1 cellular context compared by ENCODE assay signal in the genomic region with DNA sequence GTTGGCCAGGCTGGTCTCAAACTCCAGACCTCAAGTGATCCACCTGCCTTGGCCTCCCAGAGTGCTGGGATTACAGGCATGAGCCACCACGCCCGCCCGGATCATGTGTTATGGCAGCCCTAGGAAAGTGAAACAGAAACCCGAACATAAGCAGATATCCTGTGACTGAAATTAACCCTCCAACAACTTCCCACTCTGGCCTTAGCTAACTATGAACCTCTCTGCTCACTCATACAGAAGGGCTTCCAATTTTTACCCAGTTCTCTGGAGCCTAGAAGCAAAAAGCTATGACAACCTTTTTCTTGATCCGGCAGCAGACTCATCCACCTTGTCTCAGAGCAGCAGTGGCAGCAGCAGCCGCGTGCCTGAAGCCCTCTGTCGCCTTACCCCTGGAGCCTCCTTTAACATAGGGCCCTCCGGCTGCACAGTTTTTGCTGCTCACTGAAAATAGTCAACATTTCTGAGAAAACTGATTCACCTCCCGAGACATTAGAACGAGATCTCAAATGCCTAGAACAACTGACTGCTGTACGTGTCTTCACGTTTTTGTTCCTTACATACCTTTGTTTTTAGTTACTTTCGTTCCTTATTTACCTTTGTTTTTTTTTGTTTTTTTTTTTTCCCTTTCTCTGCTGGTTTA.
TF ChIP-seq lines count a peak whose summit lies in the region.

No MANE protein-coding gene starts in this region.

TF ChIP-seq in K562, 482 proteins besides CTCF, POLR2A, EP300 and RAD21 (continued from another document and continues in another):
- TF ChIP-seq, protein P1, sequence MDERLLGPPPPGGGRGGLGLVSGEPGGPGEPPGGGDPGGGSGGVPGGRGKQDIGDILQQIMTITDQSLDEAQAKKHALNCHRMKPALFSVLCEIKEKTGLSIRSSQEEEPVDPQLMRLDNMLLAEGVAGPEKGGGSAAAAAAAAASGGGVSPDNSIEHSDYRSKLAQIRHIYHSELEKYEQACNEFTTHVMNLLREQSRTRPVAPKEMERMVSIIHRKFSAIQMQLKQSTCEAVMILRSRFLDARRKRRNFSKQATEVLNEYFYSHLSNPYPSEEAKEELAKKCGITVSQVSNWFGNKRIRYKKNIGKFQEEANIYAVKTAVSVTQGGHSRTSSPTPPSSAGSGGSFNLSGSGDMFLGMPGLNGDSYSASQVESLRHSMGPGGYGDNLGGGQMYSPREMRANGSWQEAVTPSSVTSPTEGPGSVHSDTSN (CRISPR knock-in tag; IDR thresholded peaks at IDR 0.05; ENCODE audit: low read depth), result no peak
- TF ChIP-seq, protein P1 (tag; conservative IDR thresholded peaks at IDR 0.05; ENCODE audit: low read depth), result 0 out of 2 replicates have a peak, but pooled peaks have one; percentile 5
- TF ChIP-seq FOS (IDR thresholded peaks at IDR 0.05; ENCODE audit: extremely low read depth, insufficient read length) (no peak), DNMT1 (IDR thresholded peaks at IDR 0.05) (peak; percentile 27; the same call in 1 of the 2 replicates), SMARCC2 (IDR thresholded peaks at IDR 0.05; ENCODE audit: low read depth) (no peak), RUNX1 (IDR thresholded peaks at IDR 0.05; ENCODE audit: low read depth) (no peak), ZNF586 (CRISPR knock-in tag; conservative IDR thresholded peaks at IDR 0.05) (no peak), FUS (optimal IDR thresholded peaks at IDR 0.05; ENCODE audit: low read depth, low read length) (no peak), CREM (IDR thresholded peaks at IDR 0.05; ENCODE audit: low read depth) (no peak), SMAD3 (CRISPR knock-in tag; conservative IDR thresholded peaks at IDR 0.05) (0 out of 2 replicates have a peak, but pooled peaks have one; percentile 61), CC2D1A (IDR thresholded peaks at IDR 0.05) (no peak), ASH1L (IDR thresholded peaks at IDR 0.05; ENCODE audit: borderline replicate concordance, low read depth, partially characterized antibody) (no peak), PURB (CRISPR knock-in tag; IDR thresholded peaks at IDR 0.05; ENCODE audit: low read depth) (no peak), TEAD4 (IDR thresholded peaks at IDR 0.05; ENCODE audit: low read length) (no peak), TEAD4 (CRISPR knock-in tag; IDR thresholded peaks at IDR 0.05; ENCODE audit: borderline replicate concordance) (no peak), ZSCAN32 (CRISPR knock-in tag; IDR thresholded peaks at IDR 0.05) (no peak), ZNF76 (CRISPR knock-in tag; IDR thresholded peaks at IDR 0.05; ENCODE audit: borderline replicate concordance) (0 out of 2 replicates have a peak, but pooled peaks have one; percentile 33), CSDE1 (IDR thresholded peaks at IDR 0.05) (no peak), ZNF444 (CRISPR knock-in tag; IDR thresholded peaks at IDR 0.05) (0 out of 2 replicates have a peak, but pooled peaks have one; percentile 15), L3MBTL2 (IDR thresholded peaks at IDR 0.05) (peak; percentile 96), ZNF311 (CRISPR knock-in tag; IDR thresholded peaks at IDR 0.05) (0 out of 2 replicates have a peak, but pooled peaks have one; percentile 35), ZBTB8A (IDR thresholded peaks at IDR 0.05; ENCODE audit: partially characterized antibody) (no peak), TAL1 (IDR thresholded peaks at IDR 0.05) (no peak), ILF3 (IDR thresholded peaks at IDR 0.05; ENCODE audit: borderline replicate concordance) (no peak), LCOR (CRISPR knock-in tag; IDR thresholded peaks at IDR 0.05) (no peak), SMAD4 (CRISPR knock-in tag; conservative IDR thresholded peaks at IDR 0.05) (peak; percentile 58; the same call in 1 of the 2 replicates)
- TF ChIP-seq, protein P2, sequence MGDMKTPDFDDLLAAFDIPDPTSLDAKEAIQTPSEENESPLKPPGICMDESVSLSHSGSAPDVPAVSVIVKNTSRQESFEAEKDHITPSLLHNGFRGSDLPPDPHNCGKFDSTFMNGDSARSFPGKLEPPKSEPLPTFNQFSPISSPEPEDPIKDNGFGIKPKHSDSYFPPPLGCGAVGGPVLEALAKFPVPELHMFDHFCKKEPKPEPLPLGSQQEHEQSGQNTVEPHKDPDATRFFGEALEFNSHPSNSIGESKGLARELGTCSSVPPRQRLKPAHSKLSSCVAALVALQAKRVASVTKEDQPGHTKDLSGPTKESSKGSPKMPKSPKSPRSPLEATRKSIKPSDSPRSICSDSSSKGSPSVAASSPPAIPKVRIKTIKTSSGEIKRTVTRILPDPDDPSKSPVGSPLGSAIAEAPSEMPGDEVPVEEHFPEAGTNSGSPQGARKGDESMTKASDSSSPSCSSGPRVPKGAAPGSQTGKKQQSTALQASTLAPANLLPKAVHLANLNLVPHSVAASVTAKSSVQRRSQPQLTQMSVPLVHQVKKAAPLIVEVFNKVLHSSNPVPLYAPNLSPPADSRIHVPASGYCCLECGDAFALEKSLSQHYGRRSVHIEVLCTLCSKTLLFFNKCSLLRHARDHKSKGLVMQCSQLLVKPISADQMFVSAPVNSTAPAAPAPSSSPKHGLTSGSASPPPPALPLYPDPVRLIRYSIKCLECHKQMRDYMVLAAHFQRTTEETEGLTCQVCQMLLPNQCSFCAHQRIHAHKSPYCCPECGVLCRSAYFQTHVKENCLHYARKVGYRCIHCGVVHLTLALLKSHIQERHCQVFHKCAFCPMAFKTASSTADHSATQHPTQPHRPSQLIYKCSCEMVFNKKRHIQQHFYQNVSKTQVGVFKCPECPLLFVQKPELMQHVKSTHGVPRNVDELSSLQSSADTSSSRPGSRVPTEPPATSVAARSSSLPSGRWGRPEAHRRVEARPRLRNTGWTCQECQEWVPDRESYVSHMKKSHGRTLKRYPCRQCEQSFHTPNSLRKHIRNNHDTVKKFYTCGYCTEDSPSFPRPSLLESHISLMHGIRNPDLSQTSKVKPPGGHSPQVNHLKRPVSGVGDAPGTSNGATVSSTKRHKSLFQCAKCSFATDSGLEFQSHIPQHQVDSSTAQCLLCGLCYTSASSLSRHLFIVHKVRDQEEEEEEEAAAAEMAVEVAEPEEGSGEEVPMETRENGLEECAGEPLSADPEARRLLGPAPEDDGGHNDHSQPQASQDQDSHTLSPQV (IDR thresholded peaks at IDR 0.05), result peak; percentile 96
- TF ChIP-seq, protein P3, sequence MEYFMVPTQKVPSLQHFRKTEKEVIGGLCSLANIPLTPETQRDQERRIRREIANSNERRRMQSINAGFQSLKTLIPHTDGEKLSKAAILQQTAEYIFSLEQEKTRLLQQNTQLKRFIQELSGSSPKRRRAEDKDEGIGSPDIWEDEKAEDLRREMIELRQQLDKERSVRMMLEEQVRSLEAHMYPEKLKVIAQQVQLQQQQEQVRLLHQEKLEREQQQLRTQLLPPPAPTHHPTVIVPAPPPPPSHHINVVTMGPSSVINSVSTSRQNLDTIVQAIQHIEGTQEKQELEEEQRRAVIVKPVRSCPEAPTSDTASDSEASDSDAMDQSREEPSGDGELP (CRISPR knock-in tag; IDR thresholded peaks at IDR 0.05; ENCODE audit: borderline replicate concordance), result no peak
- TF ChIP-seq, protein P4, sequence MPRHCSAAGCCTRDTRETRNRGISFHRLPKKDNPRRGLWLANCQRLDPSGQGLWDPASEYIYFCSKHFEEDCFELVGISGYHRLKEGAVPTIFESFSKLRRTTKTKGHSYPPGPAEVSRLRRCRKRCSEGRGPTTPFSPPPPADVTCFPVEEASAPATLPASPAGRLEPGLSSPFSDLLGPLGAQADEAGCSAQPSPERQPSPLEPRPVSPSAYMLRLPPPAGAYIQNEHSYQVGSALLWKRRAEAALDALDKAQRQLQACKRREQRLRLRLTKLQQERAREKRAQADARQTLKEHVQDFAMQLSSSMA (CRISPR knock-in tag; IDR thresholded peaks at IDR 0.05), result no peak
- TF ChIP-seq, protein P5, sequence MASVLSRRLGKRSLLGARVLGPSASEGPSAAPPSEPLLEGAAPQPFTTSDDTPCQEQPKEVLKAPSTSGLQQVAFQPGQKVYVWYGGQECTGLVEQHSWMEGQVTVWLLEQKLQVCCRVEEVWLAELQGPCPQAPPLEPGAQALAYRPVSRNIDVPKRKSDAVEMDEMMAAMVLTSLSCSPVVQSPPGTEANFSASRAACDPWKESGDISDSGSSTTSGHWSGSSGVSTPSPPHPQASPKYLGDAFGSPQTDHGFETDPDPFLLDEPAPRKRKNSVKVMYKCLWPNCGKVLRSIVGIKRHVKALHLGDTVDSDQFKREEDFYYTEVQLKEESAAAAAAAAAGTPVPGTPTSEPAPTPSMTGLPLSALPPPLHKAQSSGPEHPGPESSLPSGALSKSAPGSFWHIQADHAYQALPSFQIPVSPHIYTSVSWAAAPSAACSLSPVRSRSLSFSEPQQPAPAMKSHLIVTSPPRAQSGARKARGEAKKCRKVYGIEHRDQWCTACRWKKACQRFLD (CRISPR knock-in tag; IDR thresholded peaks at IDR 0.05), result peak; percentile 84
- TF ChIP-seq, protein P6, sequence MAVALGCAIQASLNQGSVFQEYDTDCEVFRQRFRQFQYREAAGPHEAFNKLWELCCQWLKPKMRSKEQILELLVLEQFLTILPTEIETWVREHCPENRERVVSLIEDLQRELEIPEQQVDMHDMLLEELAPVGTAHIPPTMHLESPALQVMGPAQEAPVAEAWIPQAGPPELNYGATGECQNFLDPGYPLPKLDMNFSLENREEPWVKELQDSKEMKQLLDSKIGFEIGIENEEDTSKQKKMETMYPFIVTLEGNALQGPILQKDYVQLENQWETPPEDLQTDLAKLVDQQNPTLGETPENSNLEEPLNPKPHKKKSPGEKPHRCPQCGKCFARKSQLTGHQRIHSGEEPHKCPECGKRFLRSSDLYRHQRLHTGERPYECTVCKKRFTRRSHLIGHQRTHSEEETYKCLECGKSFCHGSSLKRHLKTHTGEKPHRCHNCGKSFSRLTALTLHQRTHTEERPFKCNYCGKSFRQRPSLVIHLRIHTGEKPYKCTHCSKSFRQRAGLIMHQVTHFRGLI (CRISPR knock-in tag; IDR thresholded peaks at IDR 0.05), result no peak
- TF ChIP-seq, protein P7, sequence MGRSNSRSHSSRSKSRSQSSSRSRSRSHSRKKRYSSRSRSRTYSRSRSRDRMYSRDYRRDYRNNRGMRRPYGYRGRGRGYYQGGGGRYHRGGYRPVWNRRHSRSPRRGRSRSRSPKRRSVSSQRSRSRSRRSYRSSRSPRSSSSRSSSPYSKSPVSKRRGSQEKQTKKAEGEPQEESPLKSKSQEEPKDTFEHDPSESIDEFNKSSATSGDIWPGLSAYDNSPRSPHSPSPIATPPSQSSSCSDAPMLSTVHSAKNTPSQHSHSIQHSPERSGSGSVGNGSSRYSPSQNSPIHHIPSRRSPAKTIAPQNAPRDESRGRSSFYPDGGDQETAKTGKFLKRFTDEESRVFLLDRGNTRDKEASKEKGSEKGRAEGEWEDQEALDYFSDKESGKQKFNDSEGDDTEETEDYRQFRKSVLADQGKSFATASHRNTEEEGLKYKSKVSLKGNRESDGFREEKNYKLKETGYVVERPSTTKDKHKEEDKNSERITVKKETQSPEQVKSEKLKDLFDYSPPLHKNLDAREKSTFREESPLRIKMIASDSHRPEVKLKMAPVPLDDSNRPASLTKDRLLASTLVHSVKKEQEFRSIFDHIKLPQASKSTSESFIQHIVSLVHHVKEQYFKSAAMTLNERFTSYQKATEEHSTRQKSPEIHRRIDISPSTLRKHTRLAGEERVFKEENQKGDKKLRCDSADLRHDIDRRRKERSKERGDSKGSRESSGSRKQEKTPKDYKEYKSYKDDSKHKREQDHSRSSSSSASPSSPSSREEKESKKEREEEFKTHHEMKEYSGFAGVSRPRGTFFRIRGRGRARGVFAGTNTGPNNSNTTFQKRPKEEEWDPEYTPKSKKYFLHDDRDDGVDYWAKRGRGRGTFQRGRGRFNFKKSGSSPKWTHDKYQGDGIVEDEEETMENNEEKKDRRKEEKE (IDR thresholded peaks at IDR 0.05; ENCODE audit: borderline replicate concordance in 1 of 2, control insufficient read depth in 1 of 2, low read depth in 2 of 2, low read length in 1 of 2), result no peak
- TF ChIP-seq, protein P8, sequence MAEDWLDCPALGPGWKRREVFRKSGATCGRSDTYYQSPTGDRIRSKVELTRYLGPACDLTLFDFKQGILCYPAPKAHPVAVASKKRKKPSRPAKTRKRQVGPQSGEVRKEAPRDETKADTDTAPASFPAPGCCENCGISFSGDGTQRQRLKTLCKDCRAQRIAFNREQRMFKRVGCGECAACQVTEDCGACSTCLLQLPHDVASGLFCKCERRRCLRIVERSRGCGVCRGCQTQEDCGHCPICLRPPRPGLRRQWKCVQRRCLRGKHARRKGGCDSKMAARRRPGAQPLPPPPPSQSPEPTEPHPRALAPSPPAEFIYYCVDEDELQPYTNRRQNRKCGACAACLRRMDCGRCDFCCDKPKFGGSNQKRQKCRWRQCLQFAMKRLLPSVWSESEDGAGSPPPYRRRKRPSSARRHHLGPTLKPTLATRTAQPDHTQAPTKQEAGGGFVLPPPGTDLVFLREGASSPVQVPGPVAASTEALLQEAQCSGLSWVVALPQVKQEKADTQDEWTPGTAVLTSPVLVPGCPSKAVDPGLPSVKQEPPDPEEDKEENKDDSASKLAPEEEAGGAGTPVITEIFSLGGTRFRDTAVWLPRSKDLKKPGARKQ (CRISPR knock-in tag; IDR thresholded peaks at IDR 0.05), result no peak
- TF ChIP-seq, protein P9, sequence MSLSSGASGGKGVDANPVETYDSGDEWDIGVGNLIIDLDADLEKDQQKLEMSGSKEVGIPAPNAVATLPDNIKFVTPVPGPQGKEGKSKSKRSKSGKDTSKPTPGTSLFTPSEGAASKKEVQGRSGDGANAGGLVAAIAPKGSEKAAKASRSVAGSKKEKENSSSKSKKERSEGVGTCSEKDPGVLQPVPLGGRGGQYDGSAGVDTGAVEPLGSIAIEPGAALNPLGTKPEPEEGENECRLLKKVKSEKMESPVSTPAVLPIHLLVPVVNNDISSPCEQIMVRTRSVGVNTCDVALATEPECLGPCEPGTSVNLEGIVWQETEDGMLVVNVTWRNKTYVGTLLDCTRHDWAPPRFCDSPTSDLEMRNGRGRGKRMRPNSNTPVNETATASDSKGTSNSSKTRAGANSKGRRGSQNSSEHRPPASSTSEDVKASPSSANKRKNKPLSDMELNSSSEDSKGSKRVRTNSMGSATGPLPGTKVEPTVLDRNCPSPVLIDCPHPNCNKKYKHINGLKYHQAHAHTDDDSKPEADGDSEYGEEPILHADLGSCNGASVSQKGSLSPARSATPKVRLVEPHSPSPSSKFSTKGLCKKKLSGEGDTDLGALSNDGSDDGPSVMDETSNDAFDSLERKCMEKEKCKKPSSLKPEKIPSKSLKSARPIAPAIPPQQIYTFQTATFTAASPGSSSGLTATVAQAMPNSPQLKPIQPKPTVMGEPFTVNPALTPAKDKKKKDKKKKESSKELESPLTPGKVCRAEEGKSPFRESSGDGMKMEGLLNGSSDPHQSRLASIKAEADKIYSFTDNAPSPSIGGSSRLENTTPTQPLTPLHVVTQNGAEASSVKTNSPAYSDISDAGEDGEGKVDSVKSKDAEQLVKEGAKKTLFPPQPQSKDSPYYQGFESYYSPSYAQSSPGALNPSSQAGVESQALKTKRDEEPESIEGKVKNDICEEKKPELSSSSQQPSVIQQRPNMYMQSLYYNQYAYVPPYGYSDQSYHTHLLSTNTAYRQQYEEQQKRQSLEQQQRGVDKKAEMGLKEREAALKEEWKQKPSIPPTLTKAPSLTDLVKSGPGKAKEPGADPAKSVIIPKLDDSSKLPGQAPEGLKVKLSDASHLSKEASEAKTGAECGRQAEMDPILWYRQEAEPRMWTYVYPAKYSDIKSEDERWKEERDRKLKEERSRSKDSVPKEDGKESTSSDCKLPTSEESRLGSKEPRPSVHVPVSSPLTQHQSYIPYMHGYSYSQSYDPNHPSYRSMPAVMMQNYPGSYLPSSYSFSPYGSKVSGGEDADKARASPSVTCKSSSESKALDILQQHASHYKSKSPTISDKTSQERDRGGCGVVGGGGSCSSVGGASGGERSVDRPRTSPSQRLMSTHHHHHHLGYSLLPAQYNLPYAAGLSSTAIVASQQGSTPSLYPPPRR (CRISPR knock-in tag; IDR thresholded peaks at IDR 0.05; ENCODE audit: borderline replicate concordance), result no peak
